9 cellular contexts compared by ENCODE assay signal in the genomic region with DNA sequence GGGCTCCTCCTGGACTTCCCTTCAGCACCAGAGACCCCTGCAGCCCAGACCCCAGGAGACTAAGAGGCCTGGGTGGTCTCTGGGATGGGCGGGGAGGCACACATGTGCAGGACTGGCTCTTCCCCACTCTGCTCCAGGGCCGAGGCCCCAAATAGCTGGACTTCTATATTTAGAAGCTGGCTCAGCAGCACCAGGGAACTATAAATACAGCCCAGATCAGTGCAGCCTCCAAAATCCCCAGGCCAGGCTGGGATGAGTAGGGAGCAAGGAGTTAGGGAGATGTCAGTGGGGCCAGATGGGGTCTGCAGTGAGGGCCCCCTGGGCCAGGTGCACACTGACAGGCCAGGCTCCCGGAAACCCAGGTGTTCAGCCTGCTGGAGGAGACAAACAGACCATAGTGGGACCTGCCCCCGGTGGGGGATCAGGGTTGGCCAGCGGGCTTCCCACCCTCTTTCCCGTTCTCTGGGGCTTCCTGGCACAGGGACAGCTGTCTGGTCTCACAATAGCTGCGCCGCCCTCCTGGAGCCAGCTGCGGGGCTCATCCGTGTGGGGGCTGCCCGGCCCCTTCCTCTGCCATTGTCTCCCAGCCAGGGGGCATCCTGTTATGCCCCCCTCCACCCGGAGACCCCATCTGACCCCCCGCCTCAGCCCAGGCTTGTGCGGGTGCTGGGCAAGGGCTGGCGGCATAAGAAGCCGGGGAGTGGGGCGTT. TPM values are rescaled to one million over a fixed set of nuclear protein-coding genes. Genes with fewer than 3 reads are reported as not detected.
DNase-seq lines count a peak whose midpoint lies in the region; FAIRE-seq and TF ChIP-seq lines count a peak whose summit lies in the region.
"Had no signal": no experiment of that assay in that cellular context is flagged by ENCODE, and none has a peak within 500 bp of the region (broad histone marks: within the 10 kb centered on the region; RNA-seq: fewer than 3 reads in every experiment).

No MANE protein-coding gene starts in this region.

- peak; percentile 50 for DNase-seq in GM03348 (ENCODE audit: low spot score)
- peak; percentile 51 for DNase-seq in OCI-LY7 (ENCODE audit: low spot score)
- DNase-seq in fibroblast of pulmonary artery (ENCODE audit: low read depth) = peak; percentile 11
- no peak for DNase-seq in trophoblast cell
- no peak for DNase-seq in NCI-H510A (lab: John Stamatoyannopoulos, UW)
- DNase-seq in frontal cortex (ENCODE audit: low spot score in 2 of 2) = no peak
- no peak for DNase-seq in activated CD4-positive, alpha-beta T cell treated with anti-CD3 and anti-CD28 coated beads for 4 hours
- DNase-seq in NCI-H226 = no peak
- DNase-seq: activated CD4-positive, alpha-beta T cell treated with anti-CD3 and anti-CD28 coated beads for 1 hour had no signal

- H3K36me3 ChIP-seq in OCI-LY7 (ENCODE audit: insufficient read depth, low read length) (no peaks in the 10 kb centered on the region), trophoblast cell (ENCODE audit: control insufficient read depth in 1 of 2, insufficient read depth in 2 of 2, low read length in 2 of 2) (no peaks in the 10 kb centered on the region)

- H3K4me3 ChIP-seq in OCI-LY7 (ENCODE audit: low read depth, low read length, poor library complexity, severe bottlenecking) = peak overlapping the region; percentile 38
- no peak overlapping the region for H3K4me3 ChIP-seq in fibroblast of pulmonary artery (replicated peaks; ENCODE audit: low read depth, low read length)
- no peak overlapping the region for H3K4me3 ChIP-seq in trophoblast cell (ENCODE audit: low read depth, low read length)

- no peaks in the 10 kb centered on the region for H4K20me1 ChIP-seq in OCI-LY7 (ENCODE audit: insufficient read depth, low read length)

- H3K9me3 ChIP-seq in OCI-LY7 (ENCODE audit: low read length) (no peaks in the 10 kb centered on the region), trophoblast cell (ENCODE audit: insufficient read depth, low read depth, low read length) (no peaks in the 10 kb centered on the region)

- H3K4me2 ChIP-seq in OCI-LY7 (ENCODE audit: low read length) (peak overlapping the region; percentile 68), trophoblast cell (ENCODE audit: low read length) (no peak overlapping the region)

- no peak overlapping the region for H3K14ac ChIP-seq in trophoblast cell (ENCODE audit: low read length)

- TF ChIP-seq CTCF in OCI-LY7 (conservative IDR thresholded peaks at IDR 0.05; ENCODE audit: low read length) (no peak), fibroblast of pulmonary artery (IDR thresholded peaks at IDR 0.05; ENCODE audit: low read length, missing control alignments) (no peak)

- no peak overlapping the region for H3K23ac ChIP-seq in trophoblast cell (ENCODE audit: low read length)

- H3K4ac ChIP-seq in trophoblast cell (ENCODE audit: low read depth, low read length) = no peak overlapping the region

- no CpG with 5 or more reads among the region's 17 CpGs for WGBS in trophoblast cell (ENCODE audit: extremely low coverage, insufficient coverage, insufficient read length)

- no peak overlapping the region for H2BK120ac ChIP-seq in trophoblast cell (ENCODE audit: insufficient read depth, low read length, poor library complexity)

- H3K4me1 ChIP-seq in OCI-LY7 (ENCODE audit: insufficient read depth, low read length, poor library complexity, severe bottlenecking) (peaks cover 72% of the 10 kb centered on the region), trophoblast cell (ENCODE audit: control insufficient read depth in 1 of 2, insufficient read depth in 2 of 2, low read length in 2 of 2) (peaks cover under 1 to 7% of the 10 kb centered on the region in 2 experiments)

- H4K12ac ChIP-seq in trophoblast cell (ENCODE audit: low read depth, low read length) = no peak overlapping the region

- H4K91ac ChIP-seq in trophoblast cell (ENCODE audit: low read depth, low read length) = no peak overlapping the region

- H3K27me3 ChIP-seq in trophoblast cell (ENCODE audit: insufficient read depth, low read length) = no peaks in the 10 kb centered on the region

- no TSS peak for BruUV-seq in OCI-LY7 (replicated peaks; lab: Mats Ljungman, UMichigan)

- intact Hi-C loops in OCI-LY7 (cut with micrococcal nuclease; ENCODE audit: unreplicated experiment) = no loop called here

- peaks cover 1% of the 10 kb centered on the region for H3K79me1 ChIP-seq in trophoblast cell (ENCODE audit: low read length)

- CTCF ChIA-PET in OCI-LY7 (lab: Charles Lee; ENCODE audit: unreplicated experiment) = no interaction called here

- no peak overlapping the region for H2BK5ac ChIP-seq in trophoblast cell (ENCODE audit: low read depth, low read length, poor library complexity)

- no peak overlapping the region for H2AK5ac ChIP-seq in trophoblast cell (ENCODE audit: low read length)

- no peak overlapping the region for H4K8ac ChIP-seq in trophoblast cell (ENCODE audit: low read depth, low read length)

- H3K79me2 ChIP-seq in OCI-LY7 (ENCODE audit: insufficient read depth, low read depth, low read length) = no peaks in the 10 kb centered on the region
- no peaks in the 10 kb centered on the region for H3K79me2 ChIP-seq in trophoblast cell (ENCODE audit: control insufficient read depth, insufficient read depth, low read length, poor library complexity)

- no peak overlapping the region for H2BK12ac ChIP-seq in trophoblast cell (ENCODE audit: low read length)

- peak overlapping the region; percentile 68 for H3K27ac ChIP-seq in OCI-LY7 (ENCODE audit: low read depth, low read length, poor library complexity, severe bottlenecking)
- H3K27ac ChIP-seq in trophoblast cell (ENCODE audit: low read depth, low read length) = no peak overlapping the region

- POLR2A ChIA-PET in OCI-LY7 (lab: Charles Lee) = interaction anchor here (0.5 to 1.1 kb wide), 3 partner anchors 19 to 29 kb away, joined by 3 read pairs; no protein-coding TSS in a partner anchor

- no peak for FAIRE-seq in frontal cortex (lab: Jason Lieb, UNC)

- no peak overlapping the region for H3K18ac ChIP-seq in trophoblast cell (ENCODE audit: low read length)

- H3K9me2 ChIP-seq in OCI-LY7 (ENCODE audit: insufficient read depth, low read length) = no peaks in the 10 kb centered on the region

- H3K9ac ChIP-seq in trophoblast cell (ENCODE audit: low read length) = peak overlapping the region; percentile 36

- peak overlapping the region; percentile 95 for H2AFZ ChIP-seq in OCI-LY7 (ENCODE audit: low read length)
- no peak overlapping the region for H2AFZ ChIP-seq in trophoblast cell (ENCODE audit: insufficient read depth, low read length, poor library complexity)

RNA-seq across cellular contexts. Expression of gene ADGRE5, which starts 5.5 kb away (rescaled TPM):
- total RNA-seq in OCI-LY7 (2014; rRNA removed; shearing (Covaris generic)) = 12.5 and 13.8 TPM in 2 replicates
- total RNA-seq in OCI-LY7 (2022) (47.5 and 48.7 TPM in 2 replicates), frontal cortex (0.82 TPM)
- polyA plus RNA-seq in trophoblast cell (2013) = 6.7 and 7.6 TPM in 2 replicates

RNA-seq across cellular contexts. Expression of gene DDX39A, which starts 43.4 kb away (rescaled TPM):
- total RNA-seq in OCI-LY7 (2014; rRNA removed; shearing (Covaris generic)) = 425 and 474 TPM in 2 replicates
- 294 and 316 TPM in 2 replicates for total RNA-seq in OCI-LY7 (2022)
- 80.7 and 85.8 TPM in 2 replicates for polyA plus RNA-seq in trophoblast cell (2013)
- 29.8 TPM for total RNA-seq in frontal cortex

RNA-seq across cellular contexts. Expression of gene PKN1, which starts 57.4 kb away (rescaled TPM):
- total RNA-seq in OCI-LY7 (2014; rRNA removed; shearing (Covaris generic)) = 117 and 125 TPM in 2 replicates
- total RNA-seq in OCI-LY7 (2022) = 233 and 246 TPM in 2 replicates
- polyA plus RNA-seq in trophoblast cell (2013) = 20.5 and 22.9 TPM in 2 replicates
- total RNA-seq in frontal cortex = 99.5 TPM

Comparison
In these comparisons a context has a peak if more than half of its experiments do, and no peak if none do; other contexts are left out.
1. DNase-seq: peak in GM03348 (single experiment), OCI-LY7 (single experiment) and fibroblast of pulmonary artery (single experiment); none in trophoblast cell (0 of 2), NCI-H510A (single experiment), frontal cortex (0 of 2), activated CD4-positive, alpha-beta T cell treated with anti-CD3 and anti-CD28 coated beads for 4 hours (0 of 2) and NCI-H226 (single experiment).